Comparison of ENCODE assay signal across 1 cellular context in the genomic region with DNA sequence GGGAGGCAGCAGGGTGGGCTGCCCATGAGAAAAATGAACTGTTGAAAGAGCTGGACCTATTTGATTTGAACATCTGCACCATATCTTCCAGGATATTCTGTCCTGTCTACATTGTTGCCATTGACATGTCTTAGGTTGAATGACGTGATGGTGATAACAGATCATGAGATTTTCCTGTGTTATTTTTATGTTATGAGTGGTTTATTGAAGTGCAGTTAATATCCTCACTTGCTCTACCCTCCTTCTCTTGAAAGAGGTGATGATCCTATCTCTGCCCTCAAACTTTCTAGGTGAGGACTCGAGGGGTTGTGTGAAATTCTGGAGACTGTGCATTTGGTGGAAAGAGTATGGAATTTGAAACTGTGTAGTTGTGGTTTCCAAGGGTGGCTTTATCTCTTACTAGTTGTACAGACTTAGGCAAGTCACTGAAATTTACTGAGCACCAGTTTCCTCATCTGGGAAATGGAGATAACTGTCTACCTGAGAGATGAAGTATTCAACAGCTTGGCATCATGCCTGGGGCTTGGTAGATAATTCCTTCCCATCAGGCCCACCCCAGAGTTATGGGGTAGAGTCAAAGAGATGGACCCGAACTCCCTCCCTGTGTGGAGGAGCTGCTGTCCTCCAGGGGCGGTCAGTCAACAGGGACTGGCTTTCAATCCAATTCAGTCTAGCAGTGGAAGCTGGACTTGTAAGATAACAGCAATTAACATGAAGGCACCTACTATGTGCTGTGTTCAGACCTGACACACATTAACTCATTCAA.
TF ChIP-seq lines count a peak whose summit lies in the region.

No MANE protein-coding gene starts in this region.

TF ChIP-seq in K562, 482 proteins besides CTCF, POLR2A, EP300 and RAD21 (continued from another document and continues in another):
- TF ChIP-seq CUX1 (CRISPR knock-in tag; IDR thresholded peaks at IDR 0.05) (no peak; the same call in 1 of the 2 replicates), SMARCC2 (IDR thresholded peaks at IDR 0.05; ENCODE audit: low read depth) (peak; percentile 83), ZNF583 (CRISPR knock-in tag; IDR thresholded peaks at IDR 0.05) (no peak), SRF (CRISPR knock-in tag; IDR thresholded peaks at IDR 0.05) (no peak), KLF13 (tag; IDR thresholded peaks at IDR 0.05; ENCODE audit: borderline replicate concordance, low read depth) (no peak), ZBTB2 (IDR thresholded peaks at IDR 0.05) (peak; percentile 63), HMBOX1 (IDR thresholded peaks at IDR 0.05) (peak; percentile 97), PCBP2 (IDR thresholded peaks at IDR 0.05; ENCODE audit: low read depth, low read length, poor library complexity, severe bottlenecking) (no peak), TEAD4 (IDR thresholded peaks at IDR 0.05; ENCODE audit: low read length) (peak; percentile 90), TEAD4 (CRISPR knock-in tag; IDR thresholded peaks at IDR 0.05; ENCODE audit: borderline replicate concordance) (no peak), CSDE1 (IDR thresholded peaks at IDR 0.05) (no peak), REST (CRISPR knock-in tag; IDR thresholded peaks at IDR 0.05; ENCODE audit: low read depth) (no peak), ZNF274 (IDR thresholded peaks at IDR 0.05; ENCODE audit: borderline replicate concordance, low read depth, low read length) (no peak), ESRRA (IDR thresholded peaks at IDR 0.05; ENCODE audit: borderline replicate concordance, low read depth) (peak; percentile 76; the same call in 1 of the 2 replicates), CXXC5 (CRISPR knock-in tag; IDR thresholded peaks at IDR 0.05) (peak; percentile 32; the same call in 1 of the 2 replicates), NFE2L1 (tag; IDR thresholded peaks at IDR 0.05; ENCODE audit: borderline replicate concordance, low read depth) (no peak), PURB (CRISPR knock-in tag; IDR thresholded peaks at IDR 0.05; ENCODE audit: low read depth) (no peak)
- TF ChIP-seq, protein P1, sequence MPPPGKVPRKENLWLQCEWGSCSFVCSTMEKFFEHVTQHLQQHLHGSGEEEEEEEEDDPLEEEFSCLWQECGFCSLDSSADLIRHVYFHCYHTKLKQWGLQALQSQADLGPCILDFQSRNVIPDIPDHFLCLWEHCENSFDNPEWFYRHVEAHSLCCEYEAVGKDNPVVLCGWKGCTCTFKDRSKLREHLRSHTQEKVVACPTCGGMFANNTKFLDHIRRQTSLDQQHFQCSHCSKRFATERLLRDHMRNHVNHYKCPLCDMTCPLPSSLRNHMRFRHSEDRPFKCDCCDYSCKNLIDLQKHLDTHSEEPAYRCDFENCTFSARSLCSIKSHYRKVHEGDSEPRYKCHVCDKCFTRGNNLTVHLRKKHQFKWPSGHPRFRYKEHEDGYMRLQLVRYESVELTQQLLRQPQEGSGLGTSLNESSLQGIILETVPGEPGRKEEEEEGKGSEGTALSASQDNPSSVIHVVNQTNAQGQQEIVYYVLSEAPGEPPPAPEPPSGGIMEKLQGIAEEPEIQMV (tag; conservative IDR thresholded peaks at IDR 0.05; ENCODE audit: low read depth): no peak; the same call in 1 of the 2 replicates
- TF ChIP-seq, protein P2, sequence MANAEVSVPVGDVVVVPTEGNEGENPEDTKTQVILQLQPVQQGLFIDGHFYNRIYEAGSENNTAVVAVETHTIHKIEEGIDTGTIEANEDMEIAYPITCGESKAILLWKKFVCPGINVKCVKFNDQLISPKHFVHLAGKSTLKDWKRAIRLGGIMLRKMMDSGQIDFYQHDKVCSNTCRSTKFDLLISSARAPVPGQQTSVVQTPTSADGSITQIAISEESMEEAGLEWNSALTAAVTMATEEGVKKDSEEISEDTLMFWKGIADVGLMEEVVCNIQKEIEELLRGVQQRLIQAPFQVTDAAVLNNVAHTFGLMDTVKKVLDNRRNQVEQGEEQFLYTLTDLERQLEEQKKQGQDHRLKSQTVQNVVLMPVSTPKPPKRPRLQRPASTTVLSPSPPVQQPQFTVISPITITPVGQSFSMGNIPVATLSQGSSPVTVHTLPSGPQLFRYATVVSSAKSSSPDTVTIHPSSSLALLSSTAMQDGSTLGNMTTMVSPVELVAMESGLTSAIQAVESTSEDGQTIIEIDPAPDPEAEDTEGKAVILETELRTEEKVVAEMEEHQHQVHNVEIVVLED (CRISPR knock-in tag; IDR thresholded peaks at IDR 0.05): no peak
- TF ChIP-seq, protein P3, sequence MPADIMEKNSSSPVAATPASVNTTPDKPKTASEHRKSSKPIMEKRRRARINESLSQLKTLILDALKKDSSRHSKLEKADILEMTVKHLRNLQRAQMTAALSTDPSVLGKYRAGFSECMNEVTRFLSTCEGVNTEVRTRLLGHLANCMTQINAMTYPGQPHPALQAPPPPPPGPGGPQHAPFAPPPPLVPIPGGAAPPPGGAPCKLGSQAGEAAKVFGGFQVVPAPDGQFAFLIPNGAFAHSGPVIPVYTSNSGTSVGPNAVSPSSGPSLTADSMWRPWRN (IDR thresholded peaks at IDR 0.05; ENCODE audit: low read depth): no peak; the same call in 1 of the 2 replicates
- TF ChIP-seq, protein P4, sequence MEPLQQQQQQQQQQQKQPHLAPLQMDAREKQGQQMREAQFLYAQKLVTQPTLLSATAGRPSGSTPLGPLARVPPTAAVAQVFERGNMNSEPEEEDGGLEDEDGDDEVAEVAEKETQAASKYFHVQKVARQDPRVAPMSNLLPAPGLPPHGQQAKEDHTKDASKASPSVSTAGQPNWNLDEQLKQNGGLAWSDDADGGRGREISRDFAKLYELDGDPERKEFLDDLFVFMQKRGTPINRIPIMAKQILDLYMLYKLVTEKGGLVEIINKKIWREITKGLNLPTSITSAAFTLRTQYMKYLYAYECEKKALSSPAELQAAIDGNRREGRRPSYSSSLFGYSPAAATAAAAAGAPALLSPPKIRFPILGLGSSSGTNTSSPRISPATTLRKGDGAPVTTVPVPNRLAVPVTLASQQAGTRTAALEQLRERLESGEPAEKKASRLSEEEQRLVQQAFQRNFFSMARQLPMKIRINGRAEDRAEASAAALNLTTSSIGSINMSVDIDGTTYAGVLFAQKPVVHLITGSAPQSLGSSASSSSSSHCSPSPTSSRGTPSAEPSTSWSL (CRISPR knock-in tag; IDR thresholded peaks at IDR 0.05; ENCODE audit: borderline replicate concordance): no peak
- TF ChIP-seq, protein P5, sequence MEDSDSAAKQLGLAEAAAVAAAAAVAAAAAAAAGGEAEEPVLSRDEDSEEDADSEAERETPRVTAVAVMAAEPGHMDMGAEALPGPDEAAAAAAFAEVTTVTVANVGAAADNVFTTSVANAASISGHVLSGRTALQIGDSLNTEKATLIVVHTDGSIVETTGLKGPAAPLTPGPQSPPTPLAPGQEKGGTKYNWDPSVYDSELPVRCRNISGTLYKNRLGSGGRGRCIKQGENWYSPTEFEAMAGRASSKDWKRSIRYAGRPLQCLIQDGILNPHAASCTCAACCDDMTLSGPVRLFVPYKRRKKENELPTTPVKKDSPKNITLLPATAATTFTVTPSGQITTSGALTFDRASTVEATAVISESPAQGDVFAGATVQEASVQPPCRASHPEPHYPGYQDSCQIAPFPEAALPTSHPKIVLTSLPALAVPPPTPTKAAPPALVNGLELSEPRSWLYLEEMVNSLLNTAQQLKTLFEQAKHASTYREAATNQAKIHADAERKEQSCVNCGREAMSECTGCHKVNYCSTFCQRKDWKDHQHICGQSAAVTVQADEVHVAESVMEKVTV (CRISPR knock-in tag; IDR thresholded peaks at IDR 0.05): no peak
- TF ChIP-seq, protein P6, sequence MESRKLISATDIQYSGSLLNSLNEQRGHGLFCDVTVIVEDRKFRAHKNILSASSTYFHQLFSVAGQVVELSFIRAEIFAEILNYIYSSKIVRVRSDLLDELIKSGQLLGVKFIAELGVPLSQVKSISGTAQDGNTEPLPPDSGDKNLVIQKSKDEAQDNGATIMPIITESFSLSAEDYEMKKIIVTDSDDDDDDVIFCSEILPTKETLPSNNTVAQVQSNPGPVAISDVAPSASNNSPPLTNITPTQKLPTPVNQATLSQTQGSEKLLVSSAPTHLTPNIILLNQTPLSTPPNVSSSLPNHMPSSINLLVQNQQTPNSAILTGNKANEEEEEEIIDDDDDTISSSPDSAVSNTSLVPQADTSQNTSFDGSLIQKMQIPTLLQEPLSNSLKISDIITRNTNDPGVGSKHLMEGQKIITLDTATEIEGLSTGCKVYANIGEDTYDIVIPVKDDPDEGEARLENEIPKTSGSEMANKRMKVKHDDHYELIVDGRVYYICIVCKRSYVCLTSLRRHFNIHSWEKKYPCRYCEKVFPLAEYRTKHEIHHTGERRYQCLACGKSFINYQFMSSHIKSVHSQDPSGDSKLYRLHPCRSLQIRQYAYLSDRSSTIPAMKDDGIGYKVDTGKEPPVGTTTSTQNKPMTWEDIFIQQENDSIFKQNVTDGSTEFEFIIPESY (CRISPR knock-in tag; IDR thresholded peaks at IDR 0.05): no peak
